9 cellular contexts compared by ENCODE assay signal in genomic region chr1:68164970-68165369, GRCh38.
"Had no signal": no experiment of that assay in that cellular context is flagged by ENCODE, and none has a peak within 500 bp of the region (broad histone marks: within the 10 kb centered on the region; RNA-seq: fewer than 3 reads in every experiment).

No MANE protein-coding gene starts in this region.

- H2AFZ ChIP-seq: GM23248 had no signal

- H3K9me3 ChIP-seq: HAP-1 had no signal

- H3K36me3 ChIP-seq: HAP-1 had no signal

- ATAC-seq: HCT116, K562 had no signal

- DNase-seq: GM23248, GOT3, H7, HFFc6, IMR-90, KG1 had no signal

- H3K4me3 ChIP-seq: GM23248, HAP-1, K562 had no signal

- H3K27ac ChIP-seq: GM23248 had no signal

- H3K9ac ChIP-seq: GM23248 had no signal
